Comparison of ENCODE assay signal across 1 cellular context in the genomic region with DNA sequence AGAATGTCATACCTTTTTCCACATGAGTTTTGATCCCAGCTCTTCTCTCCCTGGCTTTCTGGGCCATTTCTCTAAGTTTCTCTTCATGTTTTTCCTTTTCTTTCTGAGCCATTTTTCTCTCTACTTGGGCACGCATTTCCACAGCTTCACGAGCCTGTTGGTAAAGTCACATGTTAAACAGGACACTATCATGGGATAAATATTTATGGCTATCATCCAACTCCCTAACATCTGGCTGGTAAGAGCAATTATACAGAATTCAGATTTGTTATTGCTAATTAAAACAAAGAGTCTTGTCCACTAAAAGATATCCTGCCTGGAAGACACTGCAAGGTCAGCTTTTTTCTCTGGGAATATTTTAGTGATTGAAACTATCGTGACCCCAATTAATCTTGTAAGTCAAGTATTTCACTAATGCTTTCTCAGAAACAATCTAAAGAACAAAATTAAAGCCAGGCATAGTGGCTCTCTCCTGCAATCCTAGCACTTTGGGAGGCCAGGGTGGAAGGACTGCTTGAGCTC.
TF ChIP-seq lines count a peak whose summit lies in the region.

No MANE protein-coding gene starts in this region.

TF ChIP-seq in HepG2, 621 proteins besides CTCF, POLR2A, EP300 and RAD21:
- TF ChIP-seq ZNF431 (CRISPR knock-in tag; IDR thresholded peaks at IDR 0.05; ENCODE audit: borderline replicate concordance, low read depth) (no peak), PRMT3 (CRISPR knock-in tag; IDR thresholded peaks at IDR 0.05; ENCODE audit: borderline replicate concordance, low read depth) (no peak), ZNF484 (CRISPR knock-in tag; IDR thresholded peaks at IDR 0.05; ENCODE audit: borderline replicate concordance, low read depth) (no peak), HNRNPK (IDR thresholded peaks at IDR 0.05; ENCODE audit: low read depth, low read length, poor library complexity, severe bottlenecking) (no peak), MAFK (conservative IDR thresholded peaks at IDR 0.05 in 1 of 2, IDR thresholded peaks at IDR 0.05 in 1 of 2; ENCODE audit: low read length in 2 of 2) (peak; percentile 49 to 74; a peak in 2 of 4 replicates), ZNF879 (CRISPR knock-in tag; IDR thresholded peaks at IDR 0.05) (no peak), SALL1 (CRISPR knock-in tag; IDR thresholded peaks at IDR 0.05) (no peak), MAFF (IDR thresholded peaks at IDR 0.05; ENCODE audit: low read depth, low read length) (peak; percentile 53; the same call in 1 of the 2 replicates), SAFB2 (CRISPR knock-in tag; IDR thresholded peaks at IDR 0.05; ENCODE audit: borderline replicate concordance, low read depth) (no peak), SP5 (CRISPR knock-in tag; IDR thresholded peaks at IDR 0.05; ENCODE audit: borderline replicate concordance, low read depth) (no peak), ZFP41 (CRISPR knock-in tag; IDR thresholded peaks at IDR 0.05; ENCODE audit: borderline replicate concordance) (no peak), KLF9 (CRISPR knock-in tag; IDR thresholded peaks at IDR 0.05; ENCODE audit: low read depth) (no peak), SP1 (IDR thresholded peaks at IDR 0.05) (no peak), SP1 (CRISPR knock-in tag; IDR thresholded peaks at IDR 0.05) (no peak), PLRG1 (conservative IDR thresholded peaks at IDR 0.05) (no peak), ELF1 (CRISPR knock-in tag; IDR thresholded peaks at IDR 0.05) (no peak)
